ENCODE assay signal across 25 cellular contexts in genomic region chr2:129518937-129519336, GRCh38.
"Had no signal": no experiment of that assay in that cellular context is flagged by ENCODE, and none has a peak within 500 bp of the region (broad histone marks: within the 10 kb centered on the region; RNA-seq: fewer than 3 reads in every experiment).

No MANE protein-coding gene starts in this region.

- H3K27me3 ChIP-seq: colonic mucosa, esophagus squamous epithelium, foreskin keratinocyte, gastrocnemius medialis, gastroesophageal sphincter, heart left ventricle had no signal

- H3K27me3 Mint-ChIP-seq: dendritic cell treated with granulocyte-macrophage colony-stimulating factor and Interleukin-4, amounts not matched to agents 40 ng/mL and 50 ng/mL, for 4 days; effector memory CD8-positive, alpha-beta T cell had no signal

- H3K4me3 Mint-ChIP-seq: dendritic cell treated with granulocyte-macrophage colony-stimulating factor and Interleukin-4, amounts not matched to agents 40 ng/mL and 50 ng/mL, for 4 days; effector memory CD8-positive, alpha-beta T cell; endodermal cell had no signal

- H3K9me3 ChIP-seq: colonic mucosa had no signal

- H3K4me1 ChIP-seq: colonic mucosa, esophagus muscularis mucosa, esophagus squamous epithelium, foreskin keratinocyte, gastrocnemius medialis, gastroesophageal sphincter, heart left ventricle, heart right ventricle had no signal

- H3K36me3 ChIP-seq: colonic mucosa, esophagus muscularis mucosa, esophagus squamous epithelium, gastrocnemius medialis, gastroesophageal sphincter, heart left ventricle, heart right ventricle had no signal

- H3K27ac Mint-ChIP-seq: dendritic cell treated with granulocyte-macrophage colony-stimulating factor and Interleukin-4, amounts not matched to agents 40 ng/mL and 50 ng/mL, for 4 days; effector memory CD8-positive, alpha-beta T cell; endodermal cell had no signal

- H3K4me1 Mint-ChIP-seq: endodermal cell had no signal

- DNase-seq: colonic mucosa; cortex of kidney; dermis blood vessel endothelial cell; dorsolateral prefrontal cortex; effector CD4-positive, alpha-beta T cell; effector CD8-positive, alpha-beta T cell; effector memory CD4-positive, alpha-beta T cell; effector memory CD8-positive, alpha-beta T cell; endodermal cell; erythroblast; esophagus squamous epithelium; foreskin fibroblast; foreskin keratinocyte; foreskin melanocyte; gastrocnemius medialis; glutamatergic neuron; head of caudate nucleus; heart left ventricle; heart right ventricle had no signal

- H3K27ac ChIP-seq: colonic mucosa, coronary artery, dorsolateral prefrontal cortex, epithelial cell of prostate, esophagus muscularis mucosa, esophagus squamous epithelium, foreskin keratinocyte, gastrocnemius medialis, gastroesophageal sphincter, heart left ventricle, heart right ventricle had no signal

- ATAC-seq: effector memory CD8-positive, alpha-beta T cell; esophagus mucosa; foreskin keratinocyte; gastrocnemius medialis; gastroesophageal sphincter; heart left ventricle; heart right ventricle had no signal

- H3K4me3 ChIP-seq: colonic mucosa, coronary artery, dorsolateral prefrontal cortex, esophagus muscularis mucosa, esophagus squamous epithelium, gastrocnemius medialis, gastroesophageal sphincter, heart left ventricle, heart right ventricle had no signal
